ENCODE assay signal across 11 cellular contexts in the genomic region with DNA sequence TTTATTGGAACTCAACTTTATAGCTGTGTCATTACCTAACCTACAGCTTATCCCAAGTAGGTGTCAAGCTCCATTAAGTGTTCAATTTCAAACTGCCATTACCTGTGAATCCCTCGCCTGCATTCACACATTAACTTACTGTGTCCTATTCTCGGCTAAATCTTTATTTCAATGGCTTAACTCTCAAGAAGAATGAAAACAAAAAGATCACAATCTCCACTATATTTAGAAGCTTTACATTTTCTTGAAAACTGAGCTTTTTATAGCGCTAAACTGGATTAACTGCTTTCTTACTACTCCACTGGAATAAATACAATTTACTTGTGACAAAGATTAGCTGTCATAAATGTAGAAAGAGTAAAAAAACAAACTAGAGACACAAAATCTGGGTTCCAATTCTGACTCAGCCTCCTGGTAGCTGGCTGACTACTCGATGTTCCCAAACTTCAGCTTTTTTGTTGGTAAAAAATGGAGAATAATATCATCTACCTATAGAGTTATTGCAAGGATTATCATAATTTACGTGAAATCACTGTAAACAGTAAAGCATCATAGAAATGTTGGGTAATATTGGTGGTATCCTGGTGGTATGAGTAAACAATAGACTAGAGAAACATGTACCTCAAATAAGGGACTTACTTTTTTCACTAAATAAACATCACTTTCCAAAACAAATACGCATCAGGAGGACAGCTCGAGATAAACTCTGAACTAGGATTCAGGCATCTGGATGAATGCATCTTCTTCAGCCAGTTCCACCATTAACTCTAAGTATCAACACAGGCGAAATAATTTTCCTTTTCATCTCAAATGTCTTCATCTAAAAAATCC. TPM values are rescaled to one million over a fixed set of nuclear protein-coding genes. Genes with fewer than 3 reads are reported as not detected.
DNase-seq lines count a peak whose midpoint lies in the region; ATAC-seq, FAIRE-seq and TF ChIP-seq lines count a peak whose summit lies in the region.
"Had no signal": no experiment of that assay in that cellular context is flagged by ENCODE, and none has a peak within 500 bp of the region (broad histone marks: within the 10 kb centered on the region; RNA-seq: fewer than 3 reads in every experiment).

No MANE protein-coding gene starts in this region.

- H3K27me3 Mint-ChIP-seq in stimulated activated naive CD8-positive, alpha-beta T cell treated with anti-CD3 and anti-CD28 coated beads, Interleukin-15, Interleukin-2, amounts not matched to agents 100 ng/mL and 50 ng/mL, for 24 hours, result no peaks in the 10 kb centered on the region
- no peaks in the 10 kb centered on the region for H3K27me3 Mint-ChIP-seq in mesothelial cell of epicardium (ENCODE audit: low read depth)

- peak overlapping the region; percentile 80 for H3K4me3 ChIP-seq in astrocyte of the cerebellum (ENCODE audit: low read depth, low read length)

- TF ChIP-seq CTCF in astrocyte of the cerebellum (IDR thresholded peaks at IDR 0.05; ENCODE audit: low read depth, low read length, missing control alignments) (no peak), mesothelial cell of epicardium (IDR thresholded peaks at IDR 0.05; ENCODE audit: unreplicated experiment) (no peak), D721Med (IDR thresholded peaks at IDR 0.05; ENCODE audit: insufficient read depth, missing control alignments) (no peak)

- H3K36me3 Mint-ChIP-seq in stimulated activated naive CD8-positive, alpha-beta T cell treated with anti-CD3 and anti-CD28 coated beads, Interleukin-15, Interleukin-2, amounts not matched to agents 100 ng/mL and 50 ng/mL, for 24 hours (ENCODE audit: low read depth), result peaks cover 11% of the 10 kb centered on the region
- peaks cover under 1% of the 10 kb centered on the region for H3K36me3 Mint-ChIP-seq in mesothelial cell of epicardium

- ATAC-seq in stimulated activated naive CD8-positive, alpha-beta T cell treated with anti-CD3 and anti-CD28 coated beads, Interleukin-15, Interleukin-2, amounts not matched to agents 100 U/mL and 50 U/mL, for 24 hours, result no peak
- ATAC-seq in GM18505 (IDR thresholded peaks at IDR 0.05; ENCODE audit: unreplicated experiment) (no peak), HG03565 (IDR thresholded peaks at IDR 0.05; ENCODE audit: unreplicated experiment) (no peak)

- FAIRE-seq in D721Med (lab: Jason Lieb, UNC), result no peak
- FAIRE-seq: islet of Langerhans had no signal

- H3K4me3 Mint-ChIP-seq in stimulated activated naive CD8-positive, alpha-beta T cell treated with anti-CD3 and anti-CD28 coated beads, Interleukin-15, Interleukin-2, amounts not matched to agents 100 ng/mL and 50 ng/mL, for 24 hours, result peak overlapping the region; percentile 96
- peak overlapping the region; percentile 97 for H3K4me3 Mint-ChIP-seq in mesothelial cell of epicardium

- no peak for DNase-seq in stimulated activated naive CD8-positive, alpha-beta T cell treated with anti-CD3 and anti-CD28 coated beads, Interleukin-15, Interleukin-2, amounts not matched to agents 100 U/mL and 50 U/mL, for 24 hours
- no peak for DNase-seq in astrocyte of the cerebellum (ENCODE audit: low read depth)
- DNase-seq in mesothelial cell of epicardium (ENCODE audit: low spot score in 2 of 2, unreplicated experiment in 2 of 2), result no peak
- DNase-seq in NCI-H345 (lab: John Stamatoyannopoulos, UW), result no peak
- DNase-seq in D721Med (ENCODE audit: insufficient read length, low spot score), result no peak
- DNase-seq: GOT3, NCI-H1930 had no signal

- no peak for TF ChIP-seq POLR2A in GM18505 (IDR thresholded peaks at IDR 0.05; ENCODE audit: borderline replicate concordance, extremely low read depth, insufficient read depth, insufficient read length)

- peak overlapping the region; percentile 27 for H3K27ac Mint-ChIP-seq in stimulated activated naive CD8-positive, alpha-beta T cell treated with anti-CD3 and anti-CD28 coated beads, Interleukin-15, Interleukin-2, amounts not matched to agents 100 ng/mL and 50 ng/mL, for 24 hours
- H3K27ac Mint-ChIP-seq in mesothelial cell of epicardium, result peak overlapping the region; percentile 37

- no peaks in the 10 kb centered on the region for H3K9me3 Mint-ChIP-seq in stimulated activated naive CD8-positive, alpha-beta T cell treated with anti-CD3 and anti-CD28 coated beads, Interleukin-15, Interleukin-2, amounts not matched to agents 100 ng/mL and 50 ng/mL, for 24 hours
- H3K9me3 Mint-ChIP-seq in mesothelial cell of epicardium, result peaks cover under 1% of the 10 kb centered on the region

- in situ Hi-C loops in astrocyte of the cerebellum (cut with HindIII; ENCODE audit: low sequenced_read_pairs), result no loop called here

- H3K4me1 Mint-ChIP-seq in stimulated activated naive CD8-positive, alpha-beta T cell treated with anti-CD3 and anti-CD28 coated beads, Interleukin-15, Interleukin-2, amounts not matched to agents 100 ng/mL and 50 ng/mL, for 24 hours (ENCODE audit: low read depth), result peaks cover 38% of the 10 kb centered on the region
- H3K4me1 Mint-ChIP-seq in mesothelial cell of epicardium, result peaks cover 20% of the 10 kb centered on the region

RNA-seq across cellular contexts. Expression of a gene that starts 1.7 kb away (rescaled TPM):
- total RNA-seq in mesothelial cell of epicardium, result 57.8 to 64.5 TPM (median 58.2 TPM) in 3 replicates

RNA-seq across cellular contexts. Expression of a gene that starts 18.8 kb away (rescaled TPM):
- total RNA-seq in mesothelial cell of epicardium, result 15.4 to 16.5 TPM (median 15.9 TPM) in 3 replicates
